12 cellular contexts compared by ENCODE assay signal in genomic region chr2:63849381-63850203, GRCh38. TPM values are rescaled to one million over a fixed set of nuclear protein-coding genes. Genes with fewer than 3 reads are reported as not detected.
A peak's percentile ranks its signal among the peaks of the same experiment; 100 is the strongest.
DNase-seq lines count a peak whose midpoint lies in the region; ATAC-seq, FAIRE-seq and TF ChIP-seq lines count a peak whose summit lies in the region.
"Had no signal": no experiment of that assay in that cellular context is flagged by ENCODE, and none has a peak within 500 bp of the region (broad histone marks: within the 10 kb centered on the region; RNA-seq: fewer than 3 reads in every experiment).

No MANE protein-coding gene starts in this region.

- no peak for TF ChIP-seq RAD21 in GM12878 (IDR thresholded peaks at IDR 0.05; ENCODE audit: insufficient read depth, low read depth, low read length)

- in situ Hi-C loops in GM12878 (cut with MboI), result no loop called here

- 91% methylated on average over 7 of the region's 7 CpGs for WGBS in GM12878 (ENCODE audit: insufficient coverage, insufficient replicate concordance, low lambda C conversion rate, missing lambda C conversion rate)
- WGBS in esophagus muscularis mucosa, result 58% methylated on average over 7 of the region's 7 CpGs

- SMC1A ChIA-PET in GM12878 (lab: Charles Lee; ENCODE audit: uncharacterized antibody, unreplicated experiment), result interaction anchor here (1.5 to 3.0 kb wide), 2 partner anchors 12 to 26 kb away, joined by 7 to 14 read pairs; no protein-coding TSS in a partner anchor

- H2AFZ ChIP-seq in GM12878 (ENCODE audit: control insufficient read depth, low read depth, low read length) (no peak overlapping the region), keratinocyte (ENCODE audit: control insufficient read depth, low read length) (no peak overlapping the region)

- DNase-seq in left ventricle myocardium inferior (no peak), left cardiac atrium (no peak), GM12878 (ENCODE audit: low read depth, low spot score) (no peak), keratinocyte (ENCODE audit: low read depth, low spot score) (no peak), mucosa of gallbladder (ENCODE audit: low spot score) (no peak), Peyer's patch (no peak), esophagus muscularis mucosa (ENCODE audit: extremely low spot score) (no peak)
- DNase-seq: activated T-cell treated with anti-CD3 and anti-CD28 coated beads, Interleukin-2, amount 50 U/mL, for 4 hours; foreskin keratinocyte; NCI-H1092 treated with DMSO at 0.1 percent for 48 hours had no signal

- CTCF ChIA-PET in GM12878 (lab: Yijun Ruan, JAX), result interaction anchor here (0.6 to 2.9 kb wide), 4 partner anchors 12 to 151 kb away, joined by 3 to 16 read pairs (median 3); no protein-coding TSS in a partner anchor

- FAIRE-seq in GM12878 (lab: Jason Lieb, UNC), result no peak
- no peak for FAIRE-seq in keratinocyte (lab: Jason Lieb, UNC)

- H3K9ac ChIP-seq in GM12878 (ENCODE audit: control insufficient read depth, insufficient read depth, low read length), result no peak overlapping the region
- H3K9ac ChIP-seq in keratinocyte (ENCODE audit: control insufficient read depth, extremely low read depth, insufficient read depth, low read length), result no peak overlapping the region

- ATAC-seq in left cardiac atrium (no peak), GM12878 (no peak)
- ATAC-seq: foreskin keratinocyte had no signal

- H4K20me1 ChIP-seq in GM12878 (ENCODE audit: control insufficient read depth, insufficient read depth), result peaks cover 3% of the 10 kb centered on the region; the same call in 1 of the 2 replicates
- no peaks in the 10 kb centered on the region for H4K20me1 ChIP-seq in keratinocyte (ENCODE audit: control insufficient read depth, extremely low read depth, insufficient read depth, low read length)

- dilution Hi-C loops in keratinocyte (cut with MboI; ENCODE audit: extremely low pct_ligation_motif_present, low sequenced_read_pairs), result no loop called here

- H3K27me3 ChIP-seq in left ventricle myocardium inferior (ENCODE audit: low read depth) (no peaks in the 10 kb centered on the region), GM12878 (replicated peaks in 1 of 2; ENCODE audit: control insufficient read depth in 2 of 2, insufficient read depth in 2 of 2, low read length in 1 of 2) (no peaks in the 10 kb centered on the region), keratinocyte (ENCODE audit: control insufficient read depth, extremely low read depth, insufficient read depth, low read length) (no peaks in the 10 kb centered on the region), Peyer's patch (no peaks in the 10 kb centered on the region), esophagus muscularis mucosa (no peaks in the 10 kb centered on the region)
- H3K27me3 ChIP-seq: foreskin keratinocyte had no signal

- H3K79me2 ChIP-seq in GM12878 (ENCODE audit: control insufficient read depth, insufficient read depth, low read length) (peaks cover 77% of the 10 kb centered on the region), keratinocyte (ENCODE audit: control insufficient read depth, insufficient read depth, low read length) (peaks cover 98% of the 10 kb centered on the region)

- H3K27ac ChIP-seq in left ventricle myocardium inferior (replicated peaks) (peak overlapping the region; percentile 97), GM12878 (ENCODE audit: control insufficient read depth, insufficient read depth) (no peak overlapping the region), keratinocyte (ENCODE audit: control insufficient read depth, insufficient read depth, low read length) (no peak overlapping the region), temporal lobe (ENCODE audit: low read depth, low read length) (peak overlapping the region; percentile 81), Peyer's patch (no peak overlapping the region), esophagus muscularis mucosa (replicated peaks in 1 of 4) (no peak overlapping the region)
- H3K27ac ChIP-seq: C4-2B, foreskin keratinocyte had no signal

- H3K36me3 ChIP-seq in left ventricle myocardium inferior, result no peaks in the 10 kb centered on the region
- H3K36me3 ChIP-seq in GM12878 (ENCODE audit: control insufficient read depth in 2 of 2, insufficient read depth in 2 of 2, low read length in 1 of 2), result no peaks in the 10 kb centered on the region
- H3K36me3 ChIP-seq in keratinocyte (ENCODE audit: control insufficient read depth in 2 of 2, extremely low read depth in 1 of 2, insufficient read depth in 2 of 2, low read length in 2 of 2), result peaks cover 0 to 4% of the 10 kb centered on the region in 2 experiments
- H3K36me3 ChIP-seq in Peyer's patch, result no peaks in the 10 kb centered on the region
- no peaks in the 10 kb centered on the region for H3K36me3 ChIP-seq in esophagus muscularis mucosa

- no peak for TF ChIP-seq POLR2A in GM12878 (IDR thresholded peaks at IDR 0.05; ENCODE audit: low read depth, low read length)
- TF ChIP-seq POLR2A in Peyer's patch (IDR thresholded peaks at IDR 0.05), result no peak
- TF ChIP-seq POLR2A in esophagus muscularis mucosa (IDR thresholded peaks at IDR 0.05; ENCODE audit: low read depth), result no peak

- TF ChIP-seq EP300 in GM12878 (IDR thresholded peaks at IDR 0.05; ENCODE audit: borderline replicate concordance in 1 of 2, control insufficient read depth in 1 of 2, low read depth in 2 of 2, low read length in 2 of 2), result no peak
- TF ChIP-seq EP300 in esophagus muscularis mucosa (IDR thresholded peaks at IDR 0.05), result no peak

- H3K4me1 ChIP-seq in left ventricle myocardium inferior (peaks cover 98% of the 10 kb centered on the region), GM12878 (ENCODE audit: control insufficient read depth, insufficient read depth, low read length) (no peaks in the 10 kb centered on the region), keratinocyte (ENCODE audit: control insufficient read depth, extremely low read depth, insufficient read depth, low read length) (peaks cover 20% of the 10 kb centered on the region), Peyer's patch (peaks cover 0 to 26% (median 4%) of the 10 kb centered on the region in 4 donors), esophagus muscularis mucosa (peaks cover 59 to 95% (median 80%) of the 10 kb centered on the region in 4 donors)

- no peaks in the 10 kb centered on the region for H3K9me1 ChIP-seq in keratinocyte (ENCODE audit: control insufficient read depth, extremely low read depth, insufficient read depth, low read length)

- POLR2A ChIA-PET in GM12878 (lab: Charles Lee), result interaction anchor here (1.0 to 1.5 kb wide), 2 partner anchors 8 to 17 kb away, joined by 3 to 4 read pairs; partner anchors contain the start of gene UGP2

- peak overlapping the region; percentile 21; the same call in 1 of the 2 replicates for H3K4me2 ChIP-seq in GM12878 (ENCODE audit: control insufficient read depth, insufficient read depth)
- H3K4me2 ChIP-seq in keratinocyte (ENCODE audit: control insufficient read depth, extremely low read depth, insufficient read depth, low read depth, low read length), result peak overlapping the region; percentile 53

- no TSS peak for BruUV-seq in GM12878 (replicated peaks; lab: Mats Ljungman, UMichigan)

- H3K4me3 ChIP-seq in left ventricle myocardium inferior (peak overlapping the region; percentile 1), GM12878 (no peak overlapping the region), keratinocyte (ENCODE audit: control insufficient read depth in 2 of 3, extremely low read depth in 1 of 3, insufficient read depth in 2 of 3, low read depth in 1 of 3, low read length in 3 of 3) (no peak overlapping the region), Peyer's patch (no peak overlapping the region), esophagus muscularis mucosa (no peak overlapping the region)

- no peak for TF ChIP-seq CTCF in left ventricle myocardium inferior (IDR thresholded peaks at IDR 0.05; ENCODE audit: borderline replicate concordance)
- no peak for TF ChIP-seq CTCF in GM12878 (IDR thresholded peaks at IDR 0.05 in 2 of 3, conservative IDR thresholded peaks at IDR 0.05 in 1 of 3; ENCODE audit: control insufficient read depth in 2 of 3, extremely low read depth in 1 of 3, insufficient read depth in 1 of 3, low read depth in 3 of 3, low read length in 3 of 3)
- TF ChIP-seq CTCF in keratinocyte (optimal IDR thresholded peaks at IDR 0.05 in 1 of 3, IDR thresholded peaks at IDR 0.05 in 1 of 3, conservative IDR thresholded peaks at IDR 0.05 in 1 of 3; ENCODE audit: extremely low read depth in 1 of 3, insufficient read depth in 2 of 3, low read length in 3 of 3), result no peak
- no peak for TF ChIP-seq CTCF in Peyer's patch (IDR thresholded peaks at IDR 0.05)
- no peak for TF ChIP-seq CTCF in esophagus muscularis mucosa (IDR thresholded peaks at IDR 0.05)

- RAD21 ChIA-PET in GM12878 (lab: Charles Lee; ENCODE audit: unreplicated experiment), result interaction anchor here (1.0 to 1.1 kb wide), 2 partner anchors 11 to 168 kb away, joined by 3 to 6 read pairs; no protein-coding TSS in a partner anchor

- intact Hi-C loops in left ventricle myocardium inferior (cut with micrococcal nuclease), result loop anchor here (10.0 kb wide), 1 partner anchor 155 kb away; no protein-coding TSS in a partner anchor
- intact Hi-C loops in left cardiac atrium (cut with DNase I), result no loop called here
- intact Hi-C loops in GM12878 (cut with micrococcal nuclease; ENCODE audit: unreplicated experiment), result no loop called here
- intact Hi-C loops in esophagus muscularis mucosa (cut with DNase I), result loop anchor here (10.0 kb wide), 1 partner anchor 155 kb away; no protein-coding TSS in a partner anchor

- H3K9me3 ChIP-seq in left ventricle myocardium inferior (replicated peaks), result no peaks in the 10 kb centered on the region
- peaks cover 4% of the 10 kb centered on the region; the same call in 2 of the 3 replicates for H3K9me3 ChIP-seq in GM12878 (replicated peaks; ENCODE audit: control insufficient read depth, insufficient read depth, low read length)
- no peaks in the 10 kb centered on the region for H3K9me3 ChIP-seq in keratinocyte (ENCODE audit: control insufficient read depth, low read depth, low read length)
- no peaks in the 10 kb centered on the region for H3K9me3 ChIP-seq in Peyer's patch
- no peaks in the 10 kb centered on the region for H3K9me3 ChIP-seq in esophagus muscularis mucosa

RNA-seq across cellular contexts. Expression of gene UGP2, which starts 7.9 kb away (rescaled TPM):
- total RNA-seq in left ventricle myocardium inferior (394 TPM), left cardiac atrium (100 to 1,000 TPM; 303 TPM), GM12878 (2014; rRNA removed) (40.8 and 50.7 TPM in 2 replicates), GM12878 (2014; rRNA removed; fragmentation: Illumina TruSeq; extraction: Trizol) (69.8 and 70.1 TPM in 2 replicates), GM12878 (2021) (57.4 and 64.8 TPM in 2 replicates), temporal lobe (85.1 TPM), mucosa of gallbladder (129 TPM), Peyer's patch (100 to 1,000 TPM in 2 of 4 donors, 10 to 100 TPM in 2; 85.4 to 125 (median 106) TPM), esophagus muscularis mucosa (100 to 1,000 TPM; 163 to 247 (median 198) TPM)
- 46.0 and 61.1 TPM in 2 replicates for total RNA-seq in GM12878 (2013; cell fraction: nucleolus; rRNA removed)
- polyA plus RNA-seq in GM12878 (2011; ENCODE audit: low read depth), result 49.9 TPM
- polyA plus RNA-seq in GM12878 (2011; rRNA removed) (71.2 and 122 TPM in 2 replicates), GM12878 (2014; fragmentation: Illumina TruSeq; extraction: Trizol) (87.1 and 108 TPM in 2 replicates), GM12878 (2014; fragmentation: Nextera tagmentation; extraction: Ambion mirVana) (10 to 100 TPM; 81.0 to 89.0 TPM), GM12878 (2014; rRNA removed) (37.2 and 49.1 TPM in 2 replicates), GM12878 (2016; fragmentation: Nextera tagmentation; extraction: Ambion mirVana) (10 to 100 TPM; 91.7 to 98.3 TPM), keratinocyte (168 to 260 TPM (median 219 TPM) in 3 replicates)
- polyA plus RNA-seq in GM12878 (2011; cell fraction: cytosol; rRNA removed), result 22.0 and 25.7 TPM in 2 replicates
- polyA plus RNA-seq in GM12878 (2011; cell fraction: nucleus; rRNA removed), result 21.2 and 22.8 TPM in 2 replicates
- 61.7 and 69.6 TPM in 2 replicates for polyA plus RNA-seq in GM12878 (2012)
- 20.1 and 29.6 TPM in 2 replicates for polyA minus RNA-seq in GM12878 (2011; rRNA and poly(A)+ RNA removed)
- 17.9 and 19.5 TPM in 2 replicates for polyA minus RNA-seq in GM12878 (2011; cell fraction: cytosol; rRNA and poly(A)+ RNA removed)
- polyA minus RNA-seq in GM12878 (2011; cell fraction: nucleus; rRNA and poly(A)+ RNA removed), result 15.4 and 23.7 TPM in 2 replicates
- polyA plus RNA-seq in keratinocyte (2011; ENCODE audit: low read depth), result 138 TPM
- polyA plus RNA-seq in keratinocyte (2011; cell fraction: cytosol; rRNA removed), result 203 and 359 TPM in 2 replicates
- 230 and 294 TPM in 2 replicates for polyA plus RNA-seq in keratinocyte (2011; cell fraction: nucleus; rRNA removed)
- polyA plus RNA-seq in keratinocyte (2012; ENCODE audit: low replicate concordance), result 186 and 192 TPM in 2 replicates
- polyA minus RNA-seq in keratinocyte, result 8.8 to 123 TPM (median 69.9 TPM) in 3 replicates
- polyA minus RNA-seq in keratinocyte (2011; cell fraction: cytosol; rRNA and poly(A)+ RNA removed), result 138 TPM
- polyA minus RNA-seq in keratinocyte (2011; cell fraction: nucleus; rRNA and poly(A)+ RNA removed), result 92.7 and 216 TPM in 2 replicates

Comparison
In these comparisons a context has a peak if more than half of its experiments do, and no peak if none do; other contexts are left out.
1. intact Hi-C loops: an anchor here in left ventricle myocardium inferior (10.0 kb wide) and esophagus muscularis mucosa (10.0 kb wide); none called in left cardiac atrium and GM12878.
2. H3K27ac ChIP-seq: peak in left ventricle myocardium inferior (single experiment) and temporal lobe (single experiment); none in GM12878 (single experiment), keratinocyte (single experiment), Peyer's patch (0 of 4) and esophagus muscularis mucosa (0 of 4).